Comparison of ENCODE assay signal across 10 cellular contexts in the genomic region with DNA sequence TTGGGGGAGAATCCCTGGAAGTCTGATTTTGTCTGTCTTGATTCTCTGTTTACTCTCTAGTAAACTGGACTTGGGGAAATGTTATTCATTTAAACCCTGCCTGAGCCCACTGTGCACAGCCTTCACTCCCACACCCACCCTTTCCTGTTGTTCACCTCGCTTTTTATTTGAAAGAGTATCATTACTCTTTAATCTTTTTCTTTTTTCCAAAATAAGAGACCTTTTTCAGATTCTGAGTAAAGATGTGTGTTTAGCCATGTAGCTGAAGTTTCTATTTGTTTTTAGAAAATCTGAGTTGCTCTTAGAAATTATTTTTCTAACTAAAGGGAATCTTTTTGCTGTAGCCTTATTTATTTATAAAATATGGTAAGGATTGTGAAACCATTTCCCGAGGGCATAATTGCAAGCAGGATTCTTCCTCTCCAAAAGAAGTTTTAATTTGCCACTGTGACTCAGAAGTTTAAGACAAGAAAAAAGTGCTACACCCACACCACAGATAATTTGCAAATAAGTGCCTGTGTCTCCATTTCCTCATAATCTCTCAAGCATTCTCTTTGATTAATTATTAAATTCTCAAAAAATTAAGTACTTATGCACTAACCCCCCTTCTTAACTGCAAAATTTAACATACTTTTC. TPM values are rescaled to one million over a fixed set of nuclear protein-coding genes. Genes with fewer than 3 reads are reported as not detected.
DNase-seq lines count a peak whose midpoint lies in the region; ATAC-seq and TF ChIP-seq lines count a peak whose summit lies in the region.
"Had no signal": no experiment of that assay in that cellular context is flagged by ENCODE, and none has a peak within 500 bp of the region (broad histone marks: within the 10 kb centered on the region; RNA-seq: fewer than 3 reads in every experiment).

No MANE protein-coding gene starts in this region.

- intact Hi-C loops in PC-3 (cut with micrococcal nuclease) = no loop called here

- no peak overlapping the region for H3K9ac ChIP-seq in PC-3 (ENCODE audit: low read length)

- no peaks in the 10 kb centered on the region for H3K9me3 ChIP-seq in PC-3 (ENCODE audit: low read length)
- H3K9me3 ChIP-seq: HAP-1, SJCRH30 had no signal

- no peaks in the 10 kb centered on the region for H4K20me1 ChIP-seq in PC-3 (ENCODE audit: low read length)

- H3K4me3 ChIP-seq in PC-3 (ENCODE audit: low read length) = no peak overlapping the region
- H3K4me3 ChIP-seq: HAP-1, SJCRH30 had no signal

- H3K36me3 ChIP-seq in PC-3 (ENCODE audit: low read depth, low read length) = no peaks in the 10 kb centered on the region

- peak; percentile 82 for DNase-seq in EL
- DNase-seq in PC-3 = peak; percentile 9
- peak; percentile 61 for DNase-seq in dermis blood vessel endothelial cell
- peak; percentile 88 for DNase-seq in renal cortical epithelial cell (ENCODE audit: low read depth)
- no peak for DNase-seq in NCI-H1436 treated with DMSO at 0.1 percent for 48 hours (lab: John Stamatoyannopoulos, UW)
- no peak for DNase-seq in GM19240 (ENCODE audit: insufficient read length, low spot score)
- DNase-seq: SJCRH30 had no signal

- no peak for TF ChIP-seq CTCF in PC-3 (conservative IDR thresholded peaks at IDR 0.05; ENCODE audit: low read depth, low read length)

- CTCF ChIA-PET in PC-3 (lab: Charles Lee) = no interaction called here

- no peak overlapping the region for H2AFZ ChIP-seq in PC-3 (ENCODE audit: low read length)

- no peak for ATAC-seq in PC-3
- no peak for ATAC-seq in GM18858 (IDR thresholded peaks at IDR 0.05; ENCODE audit: unreplicated experiment)
- ATAC-seq in GM21367 (IDR thresholded peaks at IDR 0.05; ENCODE audit: unreplicated experiment) = no peak

- H3K4me1 ChIP-seq in PC-3 (ENCODE audit: insufficient read depth, low read length) = peaks cover 13% of the 10 kb centered on the region

- 0 out of 2 replicates have a peak overlapping the region, but pooled peaks have one; percentile 8 for H3K4me2 ChIP-seq in PC-3 (ENCODE audit: low read length)

- BruUV-seq in PC-3 (replicated peaks; lab: Mats Ljungman, UMichigan) = no TSS peak

- no peaks in the 10 kb centered on the region for H3K27me3 ChIP-seq in PC-3 (ENCODE audit: low read length)
- H3K27me3 ChIP-seq: SJCRH30 had no signal

- POLR2A ChIA-PET in PC-3 (lab: Charles Lee; ENCODE audit: unreplicated experiment) = no interaction called here

- no peak overlapping the region for H3K27ac ChIP-seq in PC-3 (ENCODE audit: low read length)
- H3K27ac ChIP-seq: SJCRH30 had no signal

- H3K79me2 ChIP-seq in PC-3 (ENCODE audit: low read length) = no peaks in the 10 kb centered on the region

- H3K9me2 ChIP-seq in PC-3 (replicated peaks; ENCODE audit: low read length) = no peaks in the 10 kb centered on the region

- no peaks in the 10 kb centered on the region for H3F3A ChIP-seq in PC-3 (ENCODE audit: low read length, unreplicated experiment)

RNA-seq across cellular contexts. Expression of gene RASA2, which starts 43.4 kb away (rescaled TPM):
- total RNA-seq in PC-3 (2014; rRNA removed) (3.7 and 4.0 TPM in 2 replicates), dermis blood vessel endothelial cell (12.7 and 15.3 TPM in 2 replicates), renal cortical epithelial cell (19.2 and 21.0 TPM in 2 replicates)

Comparison
In these comparisons a context has a peak if more than half of its experiments do, and no peak if none do; other contexts are left out.
1. DNase-seq: peak in EL (single experiment), PC-3 (single experiment), dermis blood vessel endothelial cell (single experiment) and renal cortical epithelial cell (single experiment); none in NCI-H1436 treated with DMSO at 0.1 percent for 48 hours (single experiment) and GM19240 (single experiment).